20 cellular contexts compared by ENCODE assay signal in genomic region chr14:89187501-89187900, GRCh38.
DNase-seq lines count a peak whose midpoint lies in the region; ATAC-seq and TF ChIP-seq lines count a peak whose summit lies in the region.
"Had no signal": no experiment of that assay in that cellular context is flagged by ENCODE, and none has a peak within 500 bp of the region (broad histone marks: within the 10 kb centered on the region; RNA-seq: fewer than 3 reads in every experiment).

No MANE protein-coding gene starts in this region.

- H3K27me3 Mint-ChIP-seq in activated naive CD4-positive, alpha-beta T cell treated with anti-CD3 and anti-CD28 coated beads, Interleukin-2, amount 10 ng/mL, durations not matched to agents 7 days and 5 days = no peaks in the 10 kb centered on the region
- H3K27me3 Mint-ChIP-seq in glutamatergic neuron (ENCODE audit: unreplicated experiment) = peaks cover 17% of the 10 kb centered on the region
- H3K27me3 Mint-ChIP-seq: activated naive CD8-positive, alpha-beta T cell treated with anti-CD3 and anti-CD28 coated beads, Interleukin-2, amount 50 U/mL, for 24 hours; central memory CD8-positive, alpha-beta T cell had no signal

- H3K27ac Mint-ChIP-seq in activated naive CD4-positive, alpha-beta T cell treated with anti-CD3 and anti-CD28 coated beads, Interleukin-2, amount 10 ng/mL, durations not matched to agents 7 days and 5 days = peak overlapping the region; percentile 42
- peak overlapping the region; percentile 33 for H3K27ac Mint-ChIP-seq in glutamatergic neuron (ENCODE audit: unreplicated experiment)
- peak overlapping the region; percentile 14 for H3K27ac Mint-ChIP-seq in stimulated activated effector memory CD8-positive, alpha-beta T cell treated with anti-CD3 and anti-CD28 coated beads, Interleukin-12 subunit alpha, Interleukin-12 subunit beta, amount 100 ng/mL, for 72 hours
- H3K27ac Mint-ChIP-seq: activated naive CD8-positive, alpha-beta T cell treated with anti-CD3 and anti-CD28 coated beads, Interleukin-2, amount 50 U/mL, for 24 hours; activated T-helper 1 cell treated with anti-CD3 and anti-CD28 coated beads, Interleukin-12 subunit alpha, Interleukin-12 subunit beta, Interleukin-2, Interleukin-4 antibody, amounts not matched to agents 30 ng/mL and 10 ng/mL and 1 ng/mL, durations not matched to agents 14 hours and 24 hours and 36 hours had no signal

- CTCF ChIA-PET in activated naive CD4-positive, alpha-beta T cell treated with anti-CD3 and anti-CD28 coated beads, Interleukin-2, amount 10 ng/mL, durations not matched to agents 7 days and 5 days (lab: Charles Lee) = interaction anchor here (1.0 to 3.0 kb wide), 3 partner anchors 10 to 13 kb away, joined by 4 to 15 read pairs (median 9); no protein-coding TSS in a partner anchor

- TF ChIP-seq CTCF in glutamatergic neuron (IDR thresholded peaks at IDR 0.05; ENCODE audit: partially characterized antibody, unreplicated experiment) = no peak

- DNase-seq in activated naive CD4-positive, alpha-beta T cell treated with anti-CD3 and anti-CD28 coated beads, Interleukin-2, amount 10 ng/mL, durations not matched to agents 7 days and 5 days = no peak
- no peak for DNase-seq in activated naive CD4-positive, alpha-beta T cell treated with Interleukin-2 at 50 U/mL for 16 hours
- DNase-seq in RPMI7951 (ENCODE audit: low read depth) (peak; percentile 14), glutamatergic neuron (no peak), 8988T (no peak), GOT3 (lab: John Stamatoyannopoulos, UW) (no peak)
- no peak for DNase-seq in stimulated activated effector memory CD8-positive, alpha-beta T cell treated with anti-CD3 and anti-CD28 coated beads, Interleukin-12 subunit alpha, Interleukin-12 subunit beta, amount 100 ng/mL, for 72 hours (ENCODE audit: low spot score in 2 of 2)
- DNase-seq: activated naive CD8-positive, alpha-beta T cell treated with anti-CD3 and anti-CD28 coated beads, Interleukin-2, amount 50 U/mL, for 24 hours; C1 segment of cervical spinal cord; GF-D8; lower lobe of right lung; NCI-H146; NCI-H748 treated with DMSO at 0.1 percent for 48 hours; sigmoid colon; stimulated activated CD4-positive, alpha-beta T cell treated with anti-CD3 and anti-CD28 coated beads, Interleukin-2, amount 100 ng/mL, for 24 hours; T-helper 1 cell; uterus had no signal

- no peaks in the 10 kb centered on the region for H3K9me3 Mint-ChIP-seq in activated naive CD4-positive, alpha-beta T cell treated with anti-CD3 and anti-CD28 coated beads, Interleukin-2, amount 10 ng/mL, durations not matched to agents 7 days and 5 days
- H3K9me3 Mint-ChIP-seq in glutamatergic neuron (ENCODE audit: unreplicated experiment) = peaks cover 23% of the 10 kb centered on the region
- H3K9me3 Mint-ChIP-seq in stimulated activated effector memory CD8-positive, alpha-beta T cell treated with anti-CD3 and anti-CD28 coated beads, Interleukin-12 subunit alpha, Interleukin-12 subunit beta, amount 100 ng/mL, for 72 hours = no peaks in the 10 kb centered on the region
- H3K9me3 Mint-ChIP-seq: activated naive CD8-positive, alpha-beta T cell treated with anti-CD3 and anti-CD28 coated beads, Interleukin-2, amount 50 U/mL, for 24 hours; activated T-helper 1 cell treated with anti-CD3 and anti-CD28 coated beads, Interleukin-12 subunit alpha, Interleukin-12 subunit beta, Interleukin-2, Interleukin-4 antibody, amounts not matched to agents 30 ng/mL and 10 ng/mL and 1 ng/mL, durations not matched to agents 14 hours and 24 hours and 36 hours; central memory CD8-positive, alpha-beta T cell had no signal

- no peak for ATAC-seq in stimulated activated effector memory CD8-positive, alpha-beta T cell treated with anti-CD3 and anti-CD28 coated beads, Interleukin-12 subunit alpha, Interleukin-12 subunit beta, amount 100 ng/mL, for 72 hours
- no peak for ATAC-seq in HG02763 (IDR thresholded peaks at IDR 0.05; ENCODE audit: unreplicated experiment)

- no peaks in the 10 kb centered on the region for H3K4me1 Mint-ChIP-seq in activated naive CD4-positive, alpha-beta T cell treated with anti-CD3 and anti-CD28 coated beads, Interleukin-2, amount 10 ng/mL, durations not matched to agents 7 days and 5 days
- peaks cover 60% of the 10 kb centered on the region for H3K4me1 Mint-ChIP-seq in glutamatergic neuron (ENCODE audit: low read depth, unreplicated experiment)
- peaks cover 22% of the 10 kb centered on the region for H3K4me1 Mint-ChIP-seq in stimulated activated effector memory CD8-positive, alpha-beta T cell treated with anti-CD3 and anti-CD28 coated beads, Interleukin-12 subunit alpha, Interleukin-12 subunit beta, amount 100 ng/mL, for 72 hours

- H3K36me3 Mint-ChIP-seq in activated naive CD4-positive, alpha-beta T cell treated with anti-CD3 and anti-CD28 coated beads, Interleukin-2, amount 10 ng/mL, durations not matched to agents 7 days and 5 days = peaks cover 25% of the 10 kb centered on the region
- H3K36me3 Mint-ChIP-seq in glutamatergic neuron (ENCODE audit: unreplicated experiment) = no peaks in the 10 kb centered on the region
- peaks cover 23% of the 10 kb centered on the region for H3K36me3 Mint-ChIP-seq in stimulated activated effector memory CD8-positive, alpha-beta T cell treated with anti-CD3 and anti-CD28 coated beads, Interleukin-12 subunit alpha, Interleukin-12 subunit beta, amount 100 ng/mL, for 72 hours

- no peak overlapping the region for H3K4me3 Mint-ChIP-seq in activated naive CD4-positive, alpha-beta T cell treated with anti-CD3 and anti-CD28 coated beads, Interleukin-2, amount 10 ng/mL, durations not matched to agents 7 days and 5 days
- H3K4me3 Mint-ChIP-seq in glutamatergic neuron (ENCODE audit: unreplicated experiment) = no peak overlapping the region
- H3K4me3 Mint-ChIP-seq in stimulated activated effector memory CD8-positive, alpha-beta T cell treated with anti-CD3 and anti-CD28 coated beads, Interleukin-12 subunit alpha, Interleukin-12 subunit beta, amount 100 ng/mL, for 72 hours = no peak overlapping the region
- H3K4me3 Mint-ChIP-seq: activated naive CD8-positive, alpha-beta T cell treated with anti-CD3 and anti-CD28 coated beads, Interleukin-2, amount 50 U/mL, for 24 hours; activated T-helper 1 cell treated with anti-CD3 and anti-CD28 coated beads, Interleukin-12 subunit alpha, Interleukin-12 subunit beta, Interleukin-2, Interleukin-4 antibody, amounts not matched to agents 30 ng/mL and 10 ng/mL and 1 ng/mL, durations not matched to agents 14 hours and 24 hours and 36 hours; central memory CD8-positive, alpha-beta T cell had no signal
